24 cellular contexts compared by ENCODE assay signal in genomic region chr6:80449756-80450155, GRCh38.
"Had no signal": no experiment of that assay in that cellular context is flagged by ENCODE, and none has a peak within 500 bp of the region (broad histone marks: within the 10 kb centered on the region; RNA-seq: fewer than 3 reads in every experiment).

No MANE protein-coding gene starts in this region.

- H3K27ac ChIP-seq: coronary artery, dorsolateral prefrontal cortex, gastroesophageal sphincter, testis, tibial nerve, upper lobe of right lung, vagina had no signal

- H3K4me1 Mint-ChIP-seq: nephron progenitor cell had no signal

- ATAC-seq: esophagus mucosa; gastroesophageal sphincter; left colon; left ventricle myocardium superior; naive thymus-derived CD4-positive, alpha-beta T cell; sciatic nerve; stimulated activated naive B cell treated with anti-CD40 and anti-IgM and Interleukin-4, amounts not matched to agents 10 μg/mL and 1 μg/mL and 100 μg/mL, for 72 hours; stimulated activated naive CD8-positive, alpha-beta T cell treated with anti-CD3 and anti-CD28 coated beads, Interleukin-15, amount 100 ng/mL, for 72 hours; upper lobe of right lung had no signal

- H3K4me3 Mint-ChIP-seq: immature natural killer cell; naive thymus-derived CD4-positive, alpha-beta T cell; nephron progenitor cell; stimulated activated naive B cell treated with anti-CD40 and anti-IgM and Interleukin-4, amounts not matched to agents 10 μg/mL and 1 μg/mL and 100 μg/mL, for 72 hours; stimulated activated naive CD8-positive, alpha-beta T cell treated with anti-CD3 and anti-CD28 coated beads, Interleukin-15, amount 100 ng/mL, for 72 hours had no signal

- H3K27me3 ChIP-seq: dorsolateral prefrontal cortex, gastroesophageal sphincter, testis, tibial nerve, upper lobe of right lung, vagina had no signal

- H3K27ac Mint-ChIP-seq: naive thymus-derived CD4-positive, alpha-beta T cell; nephron progenitor cell; stimulated activated naive B cell treated with anti-CD40 and anti-IgM and Interleukin-4, amounts not matched to agents 10 μg/mL and 1 μg/mL and 100 μg/mL, for 72 hours had no signal

- H3K27me3 Mint-ChIP-seq: naive thymus-derived CD4-positive, alpha-beta T cell; stimulated activated naive B cell treated with anti-CD40 and anti-IgM and Interleukin-4, amounts not matched to agents 10 μg/mL and 1 μg/mL and 100 μg/mL, for 72 hours; stimulated activated naive CD8-positive, alpha-beta T cell treated with anti-CD3 and anti-CD28 coated beads, Interleukin-15, amount 100 ng/mL, for 72 hours had no signal

- H3K9me3 ChIP-seq: testis, upper lobe of right lung, vagina had no signal

- H3K36me3 ChIP-seq: gastroesophageal sphincter, upper lobe of right lung, vagina had no signal

- H3K4me3 ChIP-seq: coronary artery, dorsolateral prefrontal cortex, gastroesophageal sphincter, lung, testis, tibial nerve, upper lobe of right lung, vagina had no signal

- DNase-seq: dorsolateral prefrontal cortex; effector CD8-positive, alpha-beta T cell; foreskin fibroblast; glutamatergic neuron; immature natural killer cell; left colon; left ventricle myocardium superior; mesendoderm; naive thymus-derived CD4-positive, alpha-beta T cell; nephron progenitor cell; posterior cingulate gyrus; stimulated activated CD4-positive, alpha-beta T cell treated with anti-CD3 and anti-CD28 coated beads, Interleukin-2, amount 100 ng/mL, for 24 hours; stimulated activated CD4-positive, alpha-beta T cell treated with anti-CD3 and anti-CD28 coated beads, Interleukin-4, amount 100 ng/mL, for 4 hours; stimulated activated naive B cell treated with anti-CD40 and anti-IgM and Interleukin-4, amounts not matched to agents 10 μg/mL and 1 μg/mL and 100 μg/mL, for 72 hours; stimulated activated naive CD8-positive, alpha-beta T cell treated with anti-CD3 and anti-CD28 coated beads, Interleukin-15, amount 100 ng/mL, for 72 hours; testis; upper lobe of right lung had no signal

- H3K4me1 ChIP-seq: testis, tibial nerve, upper lobe of right lung, vagina had no signal
